In genomic region chr12:117188121-117188665, GRCh38 we compare ENCODE assay signal across 1 cellular context.
TF ChIP-seq lines count a peak whose summit lies in the region.

No MANE protein-coding gene starts in this region.

TF ChIP-seq in SK-N-SH, 30 proteins besides CTCF, POLR2A, EP300 and RAD21 (continued from another document):
- TF ChIP-seq USF1 (IDR thresholded peaks at IDR 0.05; ENCODE audit: borderline replicate concordance, low read depth): no peak
- TF ChIP-seq MXI1 (IDR thresholded peaks at IDR 0.05; ENCODE audit: low read depth, low read length): no peak
- no peak for TF ChIP-seq PBX3 (IDR thresholded peaks at IDR 0.05)
- TF ChIP-seq POLR2AphosphoS5 (IDR thresholded peaks at IDR 0.05; ENCODE audit: low read depth, low read length): no peak
- no peak for TF ChIP-seq TCF12 (IDR thresholded peaks at IDR 0.05)
- no peak for TF ChIP-seq CHD2 (IDR thresholded peaks at IDR 0.05; ENCODE audit: low read length, partially characterized antibody)
